ENCODE assay signal across 15 cellular contexts in the genomic region with DNA sequence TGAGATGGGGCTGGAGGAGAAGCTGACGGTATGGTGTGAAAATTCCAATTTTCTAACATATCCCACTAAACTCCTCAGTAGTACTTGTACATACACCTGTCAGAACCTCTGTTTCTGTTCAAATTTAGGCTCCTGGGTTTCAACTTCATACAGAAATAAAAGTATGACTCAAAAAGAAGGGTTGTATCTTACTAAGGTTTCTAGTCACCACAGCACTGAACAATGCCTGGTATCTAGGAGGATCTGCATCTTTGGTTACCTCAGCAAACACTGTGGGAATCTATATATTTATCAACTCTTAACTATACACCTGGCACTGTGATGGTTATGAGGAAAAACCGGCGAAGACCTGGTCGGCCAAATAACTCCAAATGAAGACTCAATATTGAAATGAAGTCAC.
"Had no signal": no experiment of that assay in that cellular context is flagged by ENCODE, and none has a peak within 500 bp of the region (broad histone marks: within the 10 kb centered on the region; RNA-seq: fewer than 3 reads in every experiment).

No MANE protein-coding gene starts in this region.

- ATAC-seq: naive thymus-derived CD4-positive, alpha-beta T cell had no signal

- H3K4me2 ChIP-seq: neural progenitor cell had no signal

- H3K27me3 ChIP-seq: esophagus squamous epithelium, neural progenitor cell, right atrium auricular region, stomach, vagina had no signal

- H3K27ac ChIP-seq: esophagus squamous epithelium, neural progenitor cell, prostate gland, right atrium auricular region, stomach, vagina had no signal

- H3K27ac Mint-ChIP-seq: activated CD4-positive, alpha-beta T cell treated with anti-CD3 and anti-CD28 coated beads, Interleukin-2, amount 10 ng/mL, durations not matched to agents 7 days and 5 days; activated naive CD8-positive, alpha-beta T cell; neural progenitor cell; T-helper 1 cell treated with Interleukin-12 subunit alpha and Interleukin-12 subunit beta and Interleukin-4 antibody, amounts not matched to agents 30 μg/mL and 1 μg/mL, for 36 hours had no signal

- H2AFZ ChIP-seq: neural progenitor cell had no signal

- DNase-seq: activated CD4-positive, alpha-beta T cell treated with anti-CD3 and anti-CD28 coated beads, Interleukin-2, amount 10 ng/mL, durations not matched to agents 7 days and 5 days; activated gamma-delta T cell; effector CD4-positive, alpha-beta T cell; esophagus squamous epithelium; mesendoderm; naive thymus-derived CD4-positive, alpha-beta T cell; stimulated activated CD4-positive, alpha-beta T cell treated with anti-CD3 and anti-CD28 coated beads, Interleukin-2, amount 100 ng/mL, for 24 hours; stomach; trophoblast cell had no signal

- H3K4me3 ChIP-seq: esophagus squamous epithelium, neural progenitor cell, prostate gland, right atrium auricular region, stomach, vagina had no signal

- H3K9me3 ChIP-seq: esophagus squamous epithelium, prostate gland, right atrium auricular region, stomach, vagina had no signal

- H3K4me1 ChIP-seq: neural progenitor cell, prostate gland, right atrium auricular region, stomach had no signal

- H3K9me3 Mint-ChIP-seq: activated CD4-positive, alpha-beta T cell treated with anti-CD3 and anti-CD28 coated beads, Interleukin-2, amount 10 ng/mL, durations not matched to agents 7 days and 5 days; neural progenitor cell; T-helper 1 cell treated with Interleukin-12 subunit alpha and Interleukin-12 subunit beta and Interleukin-4 antibody, amounts not matched to agents 30 μg/mL and 1 μg/mL, for 36 hours had no signal

- H3K9ac ChIP-seq: neural progenitor cell had no signal
